24 cellular contexts compared by ENCODE assay signal in the genomic region with DNA sequence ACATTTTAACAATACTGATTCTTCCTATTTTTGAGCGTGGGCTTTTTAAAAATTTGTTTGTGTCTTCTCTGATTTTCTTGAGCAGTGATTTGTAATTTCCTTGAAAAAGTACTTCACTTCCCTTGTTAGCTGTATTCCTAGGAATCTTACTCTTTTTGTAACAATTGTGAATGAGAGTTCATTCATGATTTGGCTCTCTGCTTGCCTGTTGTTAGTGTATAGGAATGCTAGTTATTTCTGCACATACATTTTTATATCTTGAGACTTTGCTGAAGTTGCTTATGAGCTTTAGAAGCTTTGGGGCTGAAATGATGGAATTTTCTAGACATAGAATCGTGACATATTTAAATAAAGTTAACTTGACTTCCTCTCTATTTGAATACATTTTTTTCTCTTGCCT.
"Had no signal": no experiment of that assay in that cellular context is flagged by ENCODE, and none has a peak within 500 bp of the region (broad histone marks: within the 10 kb centered on the region; RNA-seq: fewer than 3 reads in every experiment).

No MANE protein-coding gene starts in this region.

- H3K4me1 ChIP-seq: stomach, suprapubic skin, testis, thyroid gland, tibial artery, tibial nerve, transverse colon, upper lobe of left lung, upper lobe of right lung, uterus, vagina had no signal

- DNase-seq: stimulated activated CD4-positive, alpha-beta T cell treated with anti-CD3 and anti-CD28 coated beads, Interleukin-2, amount 100 ng/mL, for 48 hours; stimulated activated CD4-positive, alpha-beta T cell treated with anti-CD3 and anti-CD28 coated beads, Interleukin-4, amount 100 ng/mL, for 1 hour; stimulated activated CD4-positive, alpha-beta T cell treated with anti-CD3 and anti-CD28 coated beads, Interleukin-4, amount 100 ng/mL, for 24 hours; stimulated activated CD4-positive, alpha-beta T cell treated with anti-CD3 and anti-CD28 coated beads, Interleukin-4, amount 100 ng/mL, for 4 hours; stimulated activated CD8-positive, alpha-beta memory T cell treated with anti-CD3 and anti-CD28 coated beads, Interleukin-4, amount 100 ng/mL, for 48 hours; stimulated activated naive B cell treated with anti-CD40 and anti-IgM and Interleukin-4, amounts not matched to agents 10 μg/mL and 1 μg/mL and 100 μg/mL, for 72 hours; stimulated activated naive CD4-positive, alpha-beta T cell; stimulated activated naive CD4-positive, alpha-beta T cell treated with Interleukin-2 at 50 U/mL for 16 hours; stimulated activated naive CD8-positive, alpha-beta T cell treated with anti-CD3 and anti-CD28 coated beads, Interleukin-15, amount 100 ng/mL, for 72 hours; stimulated activated naive CD8-positive, alpha-beta T cell treated with anti-CD3 and anti-CD28 coated beads, Interleukin-15, Interleukin-2, amounts not matched to agents 100 U/mL and 50 U/mL, for 24 hours; stomach; substantia nigra; testis; thyroid gland; tibial artery; transverse colon; trophoblast cell; upper lobe of left lung; upper lobe of right lung; uterus had no signal

- H3K27me3 ChIP-seq: stomach, suprapubic skin, testis, thyroid gland, tibial artery, tibial nerve, transverse colon, upper lobe of left lung, upper lobe of right lung, uterus, vagina had no signal

- H3K36me3 ChIP-seq: stomach, suprapubic skin, thoracic aorta, thyroid gland, tibial artery, tibial nerve, transverse colon, upper lobe of left lung, upper lobe of right lung, uterus, vagina had no signal

- H3K27ac ChIP-seq: stomach, suprapubic skin, testis, thoracic aorta, thyroid gland, tibial artery, tibial nerve, transverse colon, upper lobe of left lung, upper lobe of right lung, uterus, vagina had no signal

- H3K4me3 ChIP-seq: stomach, suprapubic skin, testis, thoracic aorta, thyroid gland, tibial artery, tibial nerve, transverse colon, upper lobe of left lung, upper lobe of right lung, uterus, vagina had no signal

- H3K9me3 ChIP-seq: suprapubic skin, testis, thoracic aorta, thyroid gland, tibial artery, transverse colon, upper lobe of left lung, upper lobe of right lung, uterus had no signal
